ENCODE assay signal across 11 cellular contexts in genomic region chr2:18402-19271, GRCh38. TPM values are rescaled to one million over a fixed set of nuclear protein-coding genes. Genes with fewer than 3 reads are reported as not detected.
DNase-seq lines count a peak whose midpoint lies in the region; ATAC-seq and TF ChIP-seq lines count a peak whose summit lies in the region.
"Had no signal": no experiment of that assay in that cellular context is flagged by ENCODE, and none has a peak within 500 bp of the region (broad histone marks: within the 10 kb centered on the region; RNA-seq: fewer than 3 reads in every experiment).

No MANE protein-coding gene starts in this region.

- no peaks in the 10 kb centered on the region for H3K27me3 ChIP-seq in Peyer's patch
- H3K27me3 ChIP-seq in stomach: peaks cover 0 to 5% (median 0%) of the 10 kb centered on the region in 3 donors
- H3K27me3 ChIP-seq in CD8-positive, alpha-beta memory T cell (ENCODE audit: insufficient read depth, low read length, poor library complexity, severe bottlenecking): peaks cover 3% of the 10 kb centered on the region
- H3K27me3 ChIP-seq: BLaER1 had no signal

- no peak for TF ChIP-seq POLR2A in Peyer's patch (IDR thresholded peaks at IDR 0.05)
- TF ChIP-seq POLR2A in stomach (IDR thresholded peaks at IDR 0.05): no peak

- H3K4me3 ChIP-seq in Peyer's patch (no peak overlapping the region), fibroblast of villous mesenchyme (ENCODE audit: low read depth, low read length) (no peak overlapping the region), stomach (no peak overlapping the region)
- no peak overlapping the region for H3K4me3 ChIP-seq in CD8-positive, alpha-beta memory T cell (ENCODE audit: low read length)
- H3K4me3 ChIP-seq: BLaER1 had no signal

- no peak overlapping the region for H3K27ac Mint-ChIP-seq in CD8-positive, alpha-beta memory T cell
- H3K27ac Mint-ChIP-seq: stimulated activated memory B cell treated with anti-CD40 and anti-IgM and Interleukin-4, amounts not matched to agents 10 μg/mL and 1 μg/mL and 100 μg/mL, for 72 hours had no signal

- H3K36me3 ChIP-seq in Peyer's patch (no peaks in the 10 kb centered on the region), stomach (no peaks in the 10 kb centered on the region)
- H3K36me3 ChIP-seq in CD8-positive, alpha-beta memory T cell (ENCODE audit: insufficient read depth, low read length): no peaks in the 10 kb centered on the region
- H3K36me3 ChIP-seq: BLaER1 had no signal

- H3K27ac ChIP-seq in Peyer's patch: no peak overlapping the region
- no peak overlapping the region for H3K27ac ChIP-seq in stomach
- H3K27ac ChIP-seq in CD8-positive, alpha-beta memory T cell (ENCODE audit: low read depth, low read length): no peak overlapping the region
- H3K27ac ChIP-seq: BLaER1 had no signal

- TF ChIP-seq CTCF in Peyer's patch (IDR thresholded peaks at IDR 0.05) (peak in 4 of 6 experiments; percentile 26 to 70 (median 64)), fibroblast of villous mesenchyme (IDR thresholded peaks at IDR 0.05; ENCODE audit: insufficient read depth, low read depth, low read length) (peak; percentile 43), stomach (IDR thresholded peaks at IDR 0.05) (peak in 5 of 7 experiments; percentile 20 to 60 (median 48))

- H3K4me1 ChIP-seq in Peyer's patch (peaks cover 0 to 15% (median 0%) of the 10 kb centered on the region in 4 donors), stomach (peaks cover 16 to 26% (median 22%) of the 10 kb centered on the region in 4 donors)
- peaks cover 2% of the 10 kb centered on the region for H3K4me1 ChIP-seq in CD8-positive, alpha-beta memory T cell (ENCODE audit: insufficient read depth, low read length)

- H3K4me1 Mint-ChIP-seq in CD8-positive, alpha-beta memory T cell: peaks cover 5 to 21% (median 11%) of the 10 kb centered on the region in 3 donors
- H3K4me1 Mint-ChIP-seq: stimulated activated memory B cell treated with anti-CD40 and anti-IgM and Interleukin-4, amounts not matched to agents 10 μg/mL and 1 μg/mL and 100 μg/mL, for 72 hours had no signal

- no peaks in the 10 kb centered on the region for H3K9me3 Mint-ChIP-seq in CD8-positive, alpha-beta memory T cell

- H3K4me3 Mint-ChIP-seq in CD8-positive, alpha-beta memory T cell: no peak overlapping the region
- H3K4me3 Mint-ChIP-seq: stimulated activated memory B cell treated with anti-CD40 and anti-IgM and Interleukin-4, amounts not matched to agents 10 μg/mL and 1 μg/mL and 100 μg/mL, for 72 hours had no signal

- CTCF ChIA-PET in CD8-positive, alpha-beta memory T cell (lab: Charles Lee): interaction anchor here (0.7 to 1.9 kb wide), 4 partner anchors 121 to 617 kb away, joined by 3 to 6 read pairs (median 4); no protein-coding TSS in a partner anchor

- POLR2A ChIA-PET in CD8-positive, alpha-beta memory T cell (lab: Charles Lee): interaction anchor here (0.8 kb wide), 1 partner anchor 26 kb away, joined by 3 read pairs; no protein-coding TSS in a partner anchor

- 57 to 77% (median 69%) methylated on average over 14 of the region's 14 CpGs for WGBS in stomach, 5 donors

- peaks cover 0 to 3% (median 0%) of the 10 kb centered on the region in 3 donors for H3K36me3 Mint-ChIP-seq in CD8-positive, alpha-beta memory T cell
- H3K36me3 Mint-ChIP-seq: stimulated activated memory B cell treated with anti-CD40 and anti-IgM and Interleukin-4, amounts not matched to agents 10 μg/mL and 1 μg/mL and 100 μg/mL, for 72 hours had no signal

- intact Hi-C loops in stomach (cut with DNase I; ENCODE audit: low total_unique reads): no loop called here

- H3K9me3 ChIP-seq in Peyer's patch: no peaks in the 10 kb centered on the region
- no peaks in the 10 kb centered on the region for H3K9me3 ChIP-seq in stomach
- H3K9me3 ChIP-seq in CD8-positive, alpha-beta memory T cell (ENCODE audit: low read length): no peaks in the 10 kb centered on the region
- H3K9me3 ChIP-seq: BLaER1 had no signal

- peaks cover 9 to 35% of the 10 kb centered on the region in 2 donors for H3K27me3 Mint-ChIP-seq in CD8-positive, alpha-beta memory T cell

- TF ChIP-seq EP300 in stomach (IDR thresholded peaks at IDR 0.05): no peak

- DNase-seq in NCI-H345 (lab: John Stamatoyannopoulos, UW): peak; percentile 22
- no peak for DNase-seq in NCI-H345 treated with DMSO at 0.1 percent for 48 hours (lab: John Stamatoyannopoulos, UW; ENCODE audit: unreplicated experiment)
- no peak for DNase-seq in Peyer's patch
- DNase-seq in fibroblast of villous mesenchyme (ENCODE audit: low read depth): no peak
- no peak for DNase-seq in stomach
- no peak for DNase-seq in NCI-H2029 treated with DMSO at 0.1 percent for 48 hours (lab: John Stamatoyannopoulos, UW)
- DNase-seq in CD8-positive, alpha-beta memory T cell: no peak
- DNase-seq: NCI-H1092 had no signal

- ATAC-seq in HG03342 (IDR thresholded peaks at IDR 0.05; ENCODE audit: unreplicated experiment): no peak
- ATAC-seq: stimulated activated memory B cell treated with anti-CD40 and anti-IgM and Interleukin-4, amounts not matched to agents 10 μg/mL and 1 μg/mL and 100 μg/mL, for 72 hours had no signal

RNA-seq across cellular contexts. Expression of gene FAM110C, which starts 27.7 kb away (rescaled TPM):
- 10 to 100 TPM in 3 of 4 donors, 1 to 10 TPM in 1; 5.0 to 39.2 (median 28.3) TPM for total RNA-seq in Peyer's patch
- not detected in 2 replicates for total RNA-seq in fibroblast of villous mesenchyme
- total RNA-seq in stomach: 10 to 100 TPM in 3 of 5 donors, 1 to 10 TPM in 1, not detected in 1; 8.7 to 16.8 (median 13.1) TPM
- 10 to 100 TPM in 1 of 3 donors, 1 to 10 TPM in 2; 3.4 to 15.9 (median 6.9) TPM for polyA plus RNA-seq in stomach
- total RNA-seq in CD8-positive, alpha-beta memory T cell: under 1 TPM; 0.44 to 0.48 TPM
- 0.15 TPM for polyA plus RNA-seq in CD8-positive, alpha-beta memory T cell
